Comparison of ENCODE assay signal across 1 cellular context in the genomic region with DNA sequence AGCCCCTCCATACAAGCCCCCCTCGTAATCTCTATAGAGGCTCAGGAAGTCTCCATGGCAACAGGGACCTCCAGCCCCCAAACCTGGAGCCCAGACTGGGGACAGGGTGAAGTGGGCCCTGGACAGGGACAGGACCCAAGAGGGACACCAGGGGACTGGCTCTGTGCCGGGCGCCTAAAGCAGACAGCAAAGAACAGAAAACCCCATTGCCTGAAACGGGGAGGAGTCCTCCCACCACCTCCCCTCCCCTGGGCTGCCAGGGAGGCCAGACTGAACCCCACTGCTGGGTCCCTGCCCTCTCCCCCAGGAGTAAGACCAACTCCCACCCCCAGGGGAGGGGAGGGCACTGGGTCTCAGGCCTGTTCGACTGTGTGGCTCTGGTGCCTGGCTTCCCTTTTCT.
TF ChIP-seq lines count a peak whose summit lies in the region.

No MANE protein-coding gene starts in this region.

TF ChIP-seq in IMR-90, 13 proteins besides CTCF, POLR2A, EP300 and RAD21:
- no peak for TF ChIP-seq NFE2L2 (IDR thresholded peaks at IDR 0.05; ENCODE audit: low read depth, low read length)
- no peak for TF ChIP-seq BHLHE40 (IDR thresholded peaks at IDR 0.05; ENCODE audit: low read depth, low read length)
- TF ChIP-seq FOS (IDR thresholded peaks at IDR 0.05; ENCODE audit: low read depth, low read length): no peak
- TF ChIP-seq CHD1 (IDR thresholded peaks at IDR 0.05; ENCODE audit: low read depth, low read length): no peak
- TF ChIP-seq MXI1 (IDR thresholded peaks at IDR 0.05; ENCODE audit: borderline replicate concordance, low read depth, low read length): no peak
